9 cellular contexts compared by ENCODE assay signal in the genomic region with DNA sequence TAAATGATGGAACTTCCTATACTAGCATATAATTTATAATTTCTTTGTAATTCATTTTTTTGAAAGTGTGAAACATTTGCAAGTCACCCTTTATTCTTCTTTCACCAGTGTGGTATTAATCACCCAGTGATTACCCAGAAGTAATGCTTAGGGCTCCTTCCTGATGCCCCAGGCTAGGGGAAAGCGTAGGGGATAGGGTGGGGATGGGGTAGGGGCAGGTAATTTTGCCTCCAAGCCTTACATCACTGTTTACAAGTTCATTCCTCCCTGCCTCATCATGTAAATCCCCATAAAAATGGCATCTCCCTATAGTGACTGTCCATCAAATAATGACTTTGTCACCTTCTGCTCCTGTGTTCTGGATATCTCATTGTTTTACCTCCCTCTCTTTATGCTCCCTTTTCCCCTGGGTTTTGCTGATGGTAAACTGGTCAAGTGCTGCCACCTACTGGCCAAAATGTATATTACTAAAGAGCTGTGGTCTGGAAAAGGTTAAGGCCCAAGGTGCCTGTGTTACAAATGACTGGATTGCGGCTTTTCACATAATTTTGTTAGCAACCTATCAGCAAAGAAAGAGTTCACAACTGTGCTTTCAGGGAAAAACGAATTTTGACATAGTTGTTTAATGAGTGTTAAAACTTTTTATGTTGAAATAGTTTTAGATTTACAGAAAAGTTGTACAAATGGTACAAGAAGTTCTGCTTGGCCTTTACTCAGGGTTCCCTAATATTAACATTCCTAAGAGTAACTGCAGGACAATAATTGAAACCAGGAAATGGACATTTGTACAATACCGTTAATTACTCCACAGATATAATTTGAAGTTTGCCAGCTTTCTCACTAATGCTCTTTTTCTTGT.
DNase-seq lines count a peak whose midpoint lies in the region; ATAC-seq and TF ChIP-seq lines count a peak whose summit lies in the region.
"Had no signal": no experiment of that assay in that cellular context is flagged by ENCODE, and none has a peak within 500 bp of the region (broad histone marks: within the 10 kb centered on the region; RNA-seq: fewer than 3 reads in every experiment).

No MANE protein-coding gene starts in this region.

- DNase-seq in NCI-H446 treated with DMSO at 0.1 percent for 48 hours (lab: John Stamatoyannopoulos, UW): peak; percentile 5
- DNase-seq in activated CD4-positive, alpha-beta T cell treated with anti-CD3 and anti-CD28 coated beads for 1 hour: peak; percentile 40
- DNase-seq in central memory CD8-positive, alpha-beta T cell (ENCODE audit: low spot score in 2 of 2): peak; percentile 52 to 68
- peak; percentile 83 for DNase-seq in kidney tubule cell (ENCODE audit: low spot score)
- DNase-seq in stimulated activated CD4-positive, alpha-beta T cell treated with anti-CD3 and anti-CD28 coated beads, Interleukin-4, amount 100 ng/mL, for 48 hours (ENCODE audit: low read depth in 2 of 2): peak; percentile 54

- no peaks in the 10 kb centered on the region for H3K9me3 Mint-ChIP-seq in central memory CD8-positive, alpha-beta T cell
- H3K9me3 Mint-ChIP-seq: stimulated activated naive CD8-positive, alpha-beta T cell treated with anti-CD3 and anti-CD28 coated beads, Interleukin-15, Interleukin-2, amounts not matched to agents 100 ng/mL and 50 ng/mL, for 24 hours had no signal

- no peaks in the 10 kb centered on the region for H3K27me3 Mint-ChIP-seq in central memory CD8-positive, alpha-beta T cell
- H3K27me3 Mint-ChIP-seq: stimulated activated naive CD8-positive, alpha-beta T cell treated with anti-CD3 and anti-CD28 coated beads, Interleukin-15, Interleukin-2, amounts not matched to agents 100 ng/mL and 50 ng/mL, for 24 hours had no signal

- H3K27ac Mint-ChIP-seq in central memory CD8-positive, alpha-beta T cell (ENCODE audit: low read depth): no peak overlapping the region
- H3K27ac Mint-ChIP-seq: stimulated activated naive CD8-positive, alpha-beta T cell treated with anti-CD3 and anti-CD28 coated beads, Interleukin-15, Interleukin-2, amounts not matched to agents 100 ng/mL and 50 ng/mL, for 24 hours had no signal

- H3K27ac ChIP-seq in 22Rv1: no peak overlapping the region

- H3K4me3 Mint-ChIP-seq in central memory CD8-positive, alpha-beta T cell: no peak overlapping the region
- H3K4me3 Mint-ChIP-seq: stimulated activated naive CD8-positive, alpha-beta T cell treated with anti-CD3 and anti-CD28 coated beads, Interleukin-15, Interleukin-2, amounts not matched to agents 100 ng/mL and 50 ng/mL, for 24 hours had no signal

- peak; percentile 88 for ATAC-seq in GM18502 (IDR thresholded peaks at IDR 0.05; ENCODE audit: poor library complexity, unreplicated experiment)
- peak; percentile 82 for ATAC-seq in HG03354 (IDR thresholded peaks at IDR 0.05; ENCODE audit: poor library complexity, severe bottlenecking, unreplicated experiment)
- ATAC-seq in central memory CD8-positive, alpha-beta T cell (replicated peaks; ENCODE audit: extremely low read depth, poor library complexity, severe bottlenecking): peak; percentile 72

- peaks cover under 1% of the 10 kb centered on the region for H3K4me1 Mint-ChIP-seq in central memory CD8-positive, alpha-beta T cell

- peaks cover 4% of the 10 kb centered on the region for H3K36me3 Mint-ChIP-seq in central memory CD8-positive, alpha-beta T cell (ENCODE audit: insufficient read depth)

- TF ChIP-seq CTCF in 22Rv1 (IDR thresholded peaks at IDR 0.05): peak; percentile 82

Comparison
In these comparisons a context has a peak if more than half of its experiments do, and no peak if none do; other contexts are left out.
1. DNase-seq: peak in every context shown above with its lines; median percentile 83 in kidney tubule cell; 60 in central memory CD8-positive, alpha-beta T cell; 54 in stimulated activated CD4-positive, alpha-beta T cell treated with anti-CD3 and anti-CD28 coated beads, Interleukin-4, amount 100 ng/mL, for 48 hours; 40 in activated CD4-positive, alpha-beta T cell treated with anti-CD3 and anti-CD28 coated beads for 1 hour; 5 in NCI-H446 treated with DMSO at 0.1 percent for 48 hours.